Comparison of ENCODE assay signal across 13 cellular contexts in genomic region chr4:159169414-159169813, GRCh38.
DNase-seq lines count a peak whose midpoint lies in the region; ATAC-seq and TF ChIP-seq lines count a peak whose summit lies in the region.
"Had no signal": no experiment of that assay in that cellular context is flagged by ENCODE, and none has a peak within 500 bp of the region (broad histone marks: within the 10 kb centered on the region; RNA-seq: fewer than 3 reads in every experiment).

No MANE protein-coding gene starts in this region.

- WGBS in transverse colon (ENCODE audit: low coverage in 1 of 2), 2 donors: 88 to 95% methylated on average over 2 of the region's 2 CpGs

- H3K4me2 ChIP-seq in MM.1S (ENCODE audit: low read depth, low read length): peak overlapping the region; percentile 30
- H3K4me2 ChIP-seq: smooth muscle cell had no signal

- H3K36me3 ChIP-seq in MM.1S (replicated peaks; ENCODE audit: insufficient read depth, low read length) (no peaks in the 10 kb centered on the region), transverse colon (no peaks in the 10 kb centered on the region)

- ATAC-seq in GM18868 (IDR thresholded peaks at IDR 0.05; ENCODE audit: unreplicated experiment) (peak; percentile 46), GM21576 (IDR thresholded peaks at IDR 0.05; ENCODE audit: unreplicated experiment) (peak; percentile 21), HG03045 (IDR thresholded peaks at IDR 0.05; ENCODE audit: unreplicated experiment) (peak; percentile 14)
- ATAC-seq: foreskin keratinocyte had no signal

- intact Hi-C loops in transverse colon (cut with DNase I; ENCODE audit: low total_unique reads): no loop called here

- no peak overlapping the region for H3K27ac ChIP-seq in MM.1S (ENCODE audit: low read length)
- no peak overlapping the region for H3K27ac ChIP-seq in transverse colon
- H3K27ac ChIP-seq: foreskin keratinocyte, SK-N-MC had no signal

- no peak overlapping the region for H3K9ac ChIP-seq in MM.1S (ENCODE audit: low read length)

- no peaks in the 10 kb centered on the region for H4K20me1 ChIP-seq in MM.1S (ENCODE audit: insufficient read depth, low read length)

- no peaks in the 10 kb centered on the region for H3K9me3 ChIP-seq in MM.1S (replicated peaks; ENCODE audit: insufficient read depth, low read length)
- H3K9me3 ChIP-seq in transverse colon: no peaks in the 10 kb centered on the region

- TF ChIP-seq CTCF in MM.1S (IDR thresholded peaks at IDR 0.05; ENCODE audit: low read length) (no peak), transverse colon (IDR thresholded peaks at IDR 0.05) (no peak)

- H3K4me3 ChIP-seq in MM.1S (ENCODE audit: low read length) (no peak overlapping the region), transverse colon (no peak overlapping the region)
- H3K4me3 ChIP-seq: SK-N-MC, smooth muscle cell had no signal

- H3F3A ChIP-seq in MM.1S (ENCODE audit: insufficient read depth, low read length): no peaks in the 10 kb centered on the region

- H3K27me3 ChIP-seq in MM.1S (replicated peaks; ENCODE audit: insufficient read depth, low read length) (no peaks in the 10 kb centered on the region), transverse colon (no peaks in the 10 kb centered on the region)
- H3K27me3 ChIP-seq: foreskin keratinocyte had no signal

- TF ChIP-seq POLR2A in transverse colon (IDR thresholded peaks at IDR 0.05): no peak

- no peaks in the 10 kb centered on the region for H3K9me2 ChIP-seq in MM.1S (replicated peaks; ENCODE audit: insufficient read depth, low read length)

- DNase-seq in MM.1S (no peak), nucleus accumbens (lab: John Stamatoyannopoulos, UW) (no peak), DMS 273 treated with DMSO at 0.1 percent for 48 hours (lab: John Stamatoyannopoulos, UW) (no peak), transverse colon (no peak), NCI-H1436 treated with DMSO at 0.1 percent for 48 hours (lab: John Stamatoyannopoulos, UW) (no peak)
- DNase-seq: DMS79; effector memory CD4-positive, alpha-beta T cell; foreskin keratinocyte had no signal

- H3K79me2 ChIP-seq in MM.1S (ENCODE audit: low read length): peaks cover 24% of the 10 kb centered on the region; the same call in 1 of the 2 replicates

- TF ChIP-seq EP300 in transverse colon (IDR thresholded peaks at IDR 0.05; ENCODE audit: low read depth): no peak

- in situ Hi-C loops in transverse colon (cut with MboI; ENCODE audit: low pct_ligation_motif_present in 1 of 4, low pct_unique_long_range_greater_than_20kb in 1 of 4, low sequenced_read_pairs in 3 of 4): no loop called here

- H3K4me1 ChIP-seq in MM.1S (ENCODE audit: low read length): peaks cover 12% of the 10 kb centered on the region; the same call in 1 of the 2 replicates
- H3K4me1 ChIP-seq in transverse colon: peaks cover 0 to 29% (median 10%) of the 10 kb centered on the region in 4 donors

- no peak overlapping the region for H2AFZ ChIP-seq in MM.1S (ENCODE audit: low read length)
